Comparison of ENCODE assay signal across 16 cellular contexts in the genomic region with DNA sequence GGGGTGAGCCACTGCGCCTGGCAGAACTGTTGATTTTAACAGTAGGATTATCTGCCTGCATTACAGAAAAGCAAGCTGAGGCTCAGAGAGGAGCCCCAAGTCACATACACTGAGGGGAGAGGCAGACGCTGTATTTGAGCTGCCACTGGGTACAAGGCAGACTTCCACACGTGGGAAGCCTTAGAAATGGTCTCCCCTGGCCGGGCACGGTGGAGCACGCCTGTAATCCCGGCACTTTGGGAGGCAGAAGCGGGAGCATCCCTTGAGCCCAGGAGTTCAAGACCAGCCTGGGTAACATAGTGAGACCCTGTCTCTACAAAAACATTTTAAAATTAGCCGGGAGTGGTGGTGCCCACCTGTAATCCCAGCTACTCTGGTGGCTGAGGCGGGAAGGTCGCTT. TPM values are rescaled to one million over a fixed set of nuclear protein-coding genes. Genes with fewer than 3 reads are reported as not detected.
DNase-seq lines count a peak whose midpoint lies in the region; ATAC-seq and TF ChIP-seq lines count a peak whose summit lies in the region.
"Had no signal": no experiment of that assay in that cellular context is flagged by ENCODE, and none has a peak within 500 bp of the region (broad histone marks: within the 10 kb centered on the region; RNA-seq: fewer than 3 reads in every experiment).

No MANE protein-coding gene starts in this region.

- no peak for ATAC-seq in activated T-cell treated with anti-CD3 and anti-CD28 coated beads, Interleukin-2, amount 50 U/mL, for 4 hours
- ATAC-seq in GM23338 (no peak), HG02870 (IDR thresholded peaks at IDR 0.05; ENCODE audit: unreplicated experiment) (no peak), GM21381 (IDR thresholded peaks at IDR 0.05; ENCODE audit: unreplicated experiment) (no peak)
- ATAC-seq in activated naive CD8-positive, alpha-beta T cell treated with anti-CD3 and anti-CD28 coated beads, Interleukin-2, amount 10 ng/mL, durations not matched to agents 7 days and 5 days (ENCODE audit: low read depth), result no peak

- H3K9me3 Mint-ChIP-seq in activated T-cell treated with anti-CD3 and anti-CD28 coated beads, Interleukin-2, amount 50 U/mL, for 4 hours, result no peaks in the 10 kb centered on the region
- H3K9me3 Mint-ChIP-seq in GM23338, result no peaks in the 10 kb centered on the region
- H3K9me3 Mint-ChIP-seq in activated naive CD8-positive, alpha-beta T cell treated with anti-CD3 and anti-CD28 coated beads, Interleukin-2, amount 10 ng/mL, durations not matched to agents 7 days and 5 days, result peaks cover 1% of the 10 kb centered on the region
- H3K9me3 Mint-ChIP-seq in nephron, result no peaks in the 10 kb centered on the region

- H3K4me3 ChIP-seq in GM23338, result no peak overlapping the region

- H3K27ac ChIP-seq in GM23338 (ENCODE audit: low read depth), result no peak overlapping the region
- H3K27ac ChIP-seq: heart right ventricle, suprapubic skin had no signal

- H3K36me3 Mint-ChIP-seq in activated T-cell treated with anti-CD3 and anti-CD28 coated beads, Interleukin-2, amount 50 U/mL, for 4 hours (ENCODE audit: insufficient read depth), result no peaks in the 10 kb centered on the region
- no peaks in the 10 kb centered on the region for H3K36me3 Mint-ChIP-seq in GM23338 (ENCODE audit: low read depth)
- H3K36me3 Mint-ChIP-seq in activated naive CD8-positive, alpha-beta T cell treated with anti-CD3 and anti-CD28 coated beads, Interleukin-2, amount 10 ng/mL, durations not matched to agents 7 days and 5 days, result no peaks in the 10 kb centered on the region
- no peaks in the 10 kb centered on the region for H3K36me3 Mint-ChIP-seq in nephron (ENCODE audit: low read depth)

- peaks cover 3% of the 10 kb centered on the region for H3K4me1 Mint-ChIP-seq in activated T-cell treated with anti-CD3 and anti-CD28 coated beads, Interleukin-2, amount 50 U/mL, for 4 hours (ENCODE audit: low read depth)
- peaks cover 3% of the 10 kb centered on the region; the same call in 2 of the 3 replicates for H3K4me1 Mint-ChIP-seq in GM23338
- no peaks in the 10 kb centered on the region for H3K4me1 Mint-ChIP-seq in activated naive CD8-positive, alpha-beta T cell treated with anti-CD3 and anti-CD28 coated beads, Interleukin-2, amount 10 ng/mL, durations not matched to agents 7 days and 5 days
- peaks cover 15% of the 10 kb centered on the region for H3K4me1 Mint-ChIP-seq in nephron

- DNase-seq in activated T-cell treated with anti-CD3 and anti-CD28 coated beads, Interleukin-2, amount 50 U/mL, for 4 hours, result no peak
- no peak for DNase-seq in activated T-cell treated with anti-CD3 and anti-CD28 coated beads, Interleukin-2, amount 50 U/mL, for 1 hour
- DNase-seq in GM23338 (ENCODE audit: low spot score) (no peak), COLO829 (ENCODE audit: low spot score) (no peak)
- DNase-seq in activated naive CD8-positive, alpha-beta T cell treated with anti-CD3 and anti-CD28 coated beads, Interleukin-2, amount 10 ng/mL, durations not matched to agents 7 days and 5 days, result no peak
- DNase-seq: activated naive CD4-positive, alpha-beta T cell; effector CD4-positive, alpha-beta T cell; heart right ventricle; NCI-H2107; NCI-H524 treated with DMSO at 0.1 percent for 48 hours; SHP77 treated with DMSO at 0.1 percent for 48 hours; stimulated activated CD4-positive, alpha-beta T cell treated with anti-CD3 and anti-CD28 coated beads, Interleukin-2, amount 100 ng/mL, for 24 hours had no signal

- no peak overlapping the region for H2AFZ ChIP-seq in GM23338

- peak overlapping the region; percentile 50 for H3K4me3 Mint-ChIP-seq in activated T-cell treated with anti-CD3 and anti-CD28 coated beads, Interleukin-2, amount 50 U/mL, for 4 hours
- peak overlapping the region; percentile 26; the same call in 1 of the 3 replicates for H3K4me3 Mint-ChIP-seq in GM23338
- peak overlapping the region; percentile 53 for H3K4me3 Mint-ChIP-seq in activated naive CD8-positive, alpha-beta T cell treated with anti-CD3 and anti-CD28 coated beads, Interleukin-2, amount 10 ng/mL, durations not matched to agents 7 days and 5 days
- peak overlapping the region; percentile 64 to 79 (median 73) for H3K4me3 Mint-ChIP-seq in nephron

- TF ChIP-seq CTCF in GM23338 (conservative IDR thresholded peaks at IDR 0.05; ENCODE audit: low read depth in 2 of 2) (no peak), nephron (IDR thresholded peaks at IDR 0.05; ENCODE audit: unreplicated experiment in 3 of 3) (no peak)

- no peaks in the 10 kb centered on the region for H4K20me1 ChIP-seq in GM23338 (replicated peaks; ENCODE audit: insufficient read depth)

- H3K9me2 ChIP-seq in GM23338 (ENCODE audit: insufficient read depth), result no peaks in the 10 kb centered on the region

- no peaks in the 10 kb centered on the region for H3K36me3 ChIP-seq in GM23338 (ENCODE audit: insufficient read depth)
- H3K36me3 ChIP-seq: heart right ventricle, suprapubic skin had no signal

- peaks cover 23% of the 10 kb centered on the region for H3K27me3 ChIP-seq in GM23338 (ENCODE audit: insufficient read depth)

- no peaks in the 10 kb centered on the region for H3K79me2 ChIP-seq in GM23338 (replicated peaks; ENCODE audit: insufficient read depth)

- H3K4me2 ChIP-seq in GM23338, result no peak overlapping the region

- POLR2A ChIA-PET in activated naive CD8-positive, alpha-beta T cell treated with anti-CD3 and anti-CD28 coated beads, Interleukin-2, amount 10 ng/mL, durations not matched to agents 7 days and 5 days (lab: Charles Lee), result no interaction called here

- H3F3A ChIP-seq in GM23338 (replicated peaks; ENCODE audit: low read depth), result no peaks in the 10 kb centered on the region

- H3K27me3 Mint-ChIP-seq in activated T-cell treated with anti-CD3 and anti-CD28 coated beads, Interleukin-2, amount 50 U/mL, for 4 hours (ENCODE audit: low read depth), result peaks cover 4% of the 10 kb centered on the region
- H3K27me3 Mint-ChIP-seq in GM23338 (ENCODE audit: insufficient read depth, low read depth, poor library complexity), result peaks cover 36% of the 10 kb centered on the region
- peaks cover 12% of the 10 kb centered on the region for H3K27me3 Mint-ChIP-seq in activated naive CD8-positive, alpha-beta T cell treated with anti-CD3 and anti-CD28 coated beads, Interleukin-2, amount 10 ng/mL, durations not matched to agents 7 days and 5 days
- peaks cover 5% of the 10 kb centered on the region for H3K27me3 Mint-ChIP-seq in nephron (ENCODE audit: low read depth)

- H3K27ac Mint-ChIP-seq in GM23338 (no peak overlapping the region), nephron (no peak overlapping the region)
- no peak overlapping the region for H3K27ac Mint-ChIP-seq in activated naive CD8-positive, alpha-beta T cell treated with anti-CD3 and anti-CD28 coated beads, Interleukin-2, amount 10 ng/mL, durations not matched to agents 7 days and 5 days

- peaks cover 12% of the 10 kb centered on the region for H3K4me1 ChIP-seq in GM23338 (ENCODE audit: insufficient read depth)

TF ChIP-seq in GM23338, 12 proteins besides CTCF, POLR2A, EP300 and RAD21:
- no peak for TF ChIP-seq CREB1 (CRISPR knock-in tag; IDR thresholded peaks at IDR 0.05; ENCODE audit: low read depth)
- TF ChIP-seq POLR2AphosphoS5 (IDR thresholded peaks at IDR 0.05; ENCODE audit: low read depth), result no peak
- TF ChIP-seq EZH2phosphoT487 (IDR thresholded peaks at IDR 0.05; ENCODE audit: unreplicated experiment), result no peak
- TF ChIP-seq NANOG (IDR thresholded peaks at IDR 0.05; ENCODE audit: borderline replicate concordance), result no peak
- TF ChIP-seq ZNF331 (CRISPR knock-in tag; IDR thresholded peaks at IDR 0.05; ENCODE audit: low read depth), result no peak
- TF ChIP-seq, protein P1, sequence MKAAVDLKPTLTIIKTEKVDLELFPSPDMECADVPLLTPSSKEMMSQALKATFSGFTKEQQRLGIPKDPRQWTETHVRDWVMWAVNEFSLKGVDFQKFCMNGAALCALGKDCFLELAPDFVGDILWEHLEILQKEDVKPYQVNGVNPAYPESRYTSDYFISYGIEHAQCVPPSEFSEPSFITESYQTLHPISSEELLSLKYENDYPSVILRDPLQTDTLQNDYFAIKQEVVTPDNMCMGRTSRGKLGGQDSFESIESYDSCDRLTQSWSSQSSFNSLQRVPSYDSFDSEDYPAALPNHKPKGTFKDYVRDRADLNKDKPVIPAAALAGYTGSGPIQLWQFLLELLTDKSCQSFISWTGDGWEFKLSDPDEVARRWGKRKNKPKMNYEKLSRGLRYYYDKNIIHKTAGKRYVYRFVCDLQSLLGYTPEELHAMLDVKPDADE (IDR thresholded peaks at IDR 0.05), result no peak

RNA-seq across cellular contexts. Expression of gene FZD9, which starts 0.9 kb away (rescaled TPM):
- total RNA-seq in activated T-cell treated with anti-CD3 and anti-CD28 coated beads, Interleukin-2, amount 50 U/mL, for 4 hours, result under 1 TPM; 0.38 to 0.68 (median 0.58) TPM
- 4.2 and 5.5 TPM in 2 replicates for total RNA-seq in GM23338 (2014; rRNA removed; shearing (Covaris generic))
- polyA plus RNA-seq in GM23338 (2016; fragmentation: Nextera tagmentation; extraction: Ambion mirVana), result 1.3 and 1.8 TPM in 2 replicates
- under 1 TPM in 1 of 2 experiments, not detected in 1; 0.11 TPM for total RNA-seq in activated naive CD8-positive, alpha-beta T cell treated with anti-CD3 and anti-CD28 coated beads, Interleukin-2, amount 10 ng/mL, durations not matched to agents 7 days and 5 days
